ENCODE assay signal across 1 cellular context in genomic region chr2:176140520-176141317, GRCh38.
TF ChIP-seq lines count a peak whose summit lies in the region.

No MANE protein-coding gene starts in this region.

TF ChIP-seq in endothelial cell of umbilical vein, 7 proteins besides CTCF, POLR2A, EP300 and RAD21:
- TF ChIP-seq MYC (IDR thresholded peaks at IDR 0.05; ENCODE audit: low read depth, low read length) (no peak), JUN (IDR thresholded peaks at IDR 0.05; ENCODE audit: borderline replicate concordance, insufficient read depth, insufficient read length, low read depth) (no peak), FOS (IDR thresholded peaks at IDR 0.05; ENCODE audit: borderline replicate concordance, insufficient read depth, low read length) (no peak), POLR2AphosphoS5 (IDR thresholded peaks at IDR 0.05; ENCODE audit: insufficient read depth, low read depth, low read length) (peak; percentile 75), GATA2 (IDR thresholded peaks at IDR 0.05; ENCODE audit: insufficient read depth, insufficient read length, low read depth, low read length) (no peak), MAX (IDR thresholded peaks at IDR 0.05; ENCODE audit: insufficient read depth, insufficient read length) (peak; percentile 23), EZH2 (IDR thresholded peaks at IDR 0.05; ENCODE audit: borderline replicate concordance, low read depth, low read length, severe bottlenecking) (no peak)
TF ChIP-seq in endothelial cell of umbilical vein: peak in this region for 2.
